10 cellular contexts compared by ENCODE assay signal in the genomic region with DNA sequence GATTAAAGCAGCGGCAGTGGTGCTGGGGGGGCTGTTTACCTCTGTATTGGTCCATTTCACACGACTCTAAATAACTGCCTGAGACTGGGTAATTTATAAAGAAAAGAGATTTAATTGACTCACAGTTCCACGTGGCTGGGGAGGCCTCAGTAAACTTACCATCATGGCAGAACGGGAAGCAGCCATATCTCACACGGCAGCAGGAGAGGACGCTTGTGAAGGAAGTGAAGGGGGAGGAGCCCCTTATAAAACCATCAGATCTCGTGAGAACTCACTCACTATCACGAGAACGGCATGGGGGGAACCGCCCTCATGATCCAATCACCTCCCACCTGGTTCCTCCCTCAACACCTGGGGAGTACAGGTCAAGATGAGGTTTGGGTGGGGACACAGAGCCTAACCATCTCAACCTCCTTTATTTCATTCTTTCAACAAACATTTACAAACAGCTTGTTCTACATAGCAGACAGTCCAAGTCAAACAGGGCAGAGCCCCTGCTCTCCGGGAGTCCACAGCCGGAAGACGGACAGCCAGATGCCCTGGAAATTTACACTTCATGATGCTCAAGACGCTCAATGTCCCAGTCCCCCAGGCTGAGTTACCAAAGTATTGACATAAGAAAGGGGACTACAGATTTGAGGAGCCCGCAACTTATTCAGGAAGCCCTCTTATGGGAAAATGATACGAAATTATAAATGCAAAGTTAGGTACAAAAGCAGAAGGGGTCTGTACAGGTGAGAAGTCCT. TPM values are rescaled to one million over a fixed set of nuclear protein-coding genes. Genes with fewer than 3 reads are reported as not detected.
DNase-seq lines count a peak whose midpoint lies in the region; ATAC-seq lines count a peak whose summit lies in the region.
"Had no signal": no experiment of that assay in that cellular context is flagged by ENCODE, and none has a peak within 500 bp of the region (broad histone marks: within the 10 kb centered on the region; RNA-seq: fewer than 3 reads in every experiment).

No MANE protein-coding gene starts in this region.

- H3K4me3 Mint-ChIP-seq in activated CD4-positive, alpha-beta T cell treated with anti-CD3 and anti-CD28 coated beads, Interleukin-2, amount 10 ng/mL, durations not matched to agents 24 days and 14 days = peak overlapping the region; percentile 38
- H3K4me3 Mint-ChIP-seq: stimulated activated naive B cell treated with anti-CD40 and anti-IgM and Interleukin-4, amounts not matched to agents 10 μg/mL and 1 μg/mL and 100 μg/mL, for 72 hours had no signal

- H3K4me1 Mint-ChIP-seq in activated CD4-positive, alpha-beta T cell treated with anti-CD3 and anti-CD28 coated beads, Interleukin-2, amount 10 ng/mL, durations not matched to agents 24 days and 14 days = peaks cover 5% of the 10 kb centered on the region

- peaks cover 9% of the 10 kb centered on the region for H3K27me3 Mint-ChIP-seq in activated CD4-positive, alpha-beta T cell treated with anti-CD3 and anti-CD28 coated beads, Interleukin-2, amount 10 ng/mL, durations not matched to agents 24 days and 14 days

- DNase-seq in activated CD4-positive, alpha-beta T cell treated with anti-CD3 and anti-CD28 coated beads, Interleukin-2, amount 10 ng/mL, durations not matched to agents 24 days and 14 days = peak; percentile 66
- no peak for DNase-seq in activated CD4-positive, alpha-beta T cell treated with anti-CD3 and anti-CD28 coated beads for 1 hour
- DNase-seq in MV-4-11 (lab: John Stamatoyannopoulos, UW) = peak; percentile 31
- peak; percentile 59 for DNase-seq in SK-N-DZ (ENCODE audit: low spot score)
- DNase-seq in renal cortical epithelial cell (ENCODE audit: low read depth) = peak; percentile 15
- DNase-seq in posterior vena cava (ENCODE audit: low spot score) = no peak
- DNase-seq in DMS79 (lab: John Stamatoyannopoulos, UW) = no peak

- no peaks in the 10 kb centered on the region for H3K9me3 Mint-ChIP-seq in activated CD4-positive, alpha-beta T cell treated with anti-CD3 and anti-CD28 coated beads, Interleukin-2, amount 10 ng/mL, durations not matched to agents 24 days and 14 days

- H3K27ac Mint-ChIP-seq in activated CD4-positive, alpha-beta T cell treated with anti-CD3 and anti-CD28 coated beads, Interleukin-2, amount 10 ng/mL, durations not matched to agents 24 days and 14 days = no peak overlapping the region
- H3K27ac Mint-ChIP-seq: stimulated activated naive B cell treated with anti-CD40 and anti-IgM and Interleukin-4, amounts not matched to agents 10 μg/mL and 1 μg/mL and 100 μg/mL, for 72 hours had no signal

- no peak for ATAC-seq in HG03159 (IDR thresholded peaks at IDR 0.05; ENCODE audit: unreplicated experiment)
- ATAC-seq: sciatic nerve had no signal

- no peaks in the 10 kb centered on the region for H3K36me3 Mint-ChIP-seq in activated CD4-positive, alpha-beta T cell treated with anti-CD3 and anti-CD28 coated beads, Interleukin-2, amount 10 ng/mL, durations not matched to agents 24 days and 14 days (ENCODE audit: low read depth)
- H3K36me3 Mint-ChIP-seq: stimulated activated naive B cell treated with anti-CD40 and anti-IgM and Interleukin-4, amounts not matched to agents 10 μg/mL and 1 μg/mL and 100 μg/mL, for 72 hours had no signal

- intact Hi-C loops in activated CD4-positive, alpha-beta T cell treated with anti-CD3 and anti-CD28 coated beads, Interleukin-2, amount 10 ng/mL, durations not matched to agents 24 days and 14 days (cut with micrococcal nuclease) = no loop called here
- intact Hi-C loops in posterior vena cava (cut with DNase I) = no loop called here

RNA-seq across cellular contexts. Expression of a gene that starts 26.3 kb away (rescaled TPM):
- total RNA-seq in activated CD4-positive, alpha-beta T cell treated with anti-CD3 and anti-CD28 coated beads, Interleukin-2, amount 10 ng/mL, durations not matched to agents 24 days and 14 days = 46.9 and 47.7 TPM in 2 replicates
- polyA plus RNA-seq in SK-N-DZ (2014; cell fraction: cytosol; rRNA removed) = 16.0 and 17.4 TPM in 2 replicates
- polyA plus RNA-seq in SK-N-DZ (2014; cell fraction: nucleus; rRNA removed) = 15.0 and 17.7 TPM in 2 replicates
- 14.8 and 19.5 TPM in 2 replicates for total RNA-seq in renal cortical epithelial cell
- 10 to 100 TPM; 15.1 to 16.1 TPM for total RNA-seq in posterior vena cava

Comparison
In these comparisons a context has a peak if more than half of its experiments do, and no peak if none do; other contexts are left out.
1. DNase-seq: peak in activated CD4-positive, alpha-beta T cell treated with anti-CD3 and anti-CD28 coated beads, Interleukin-2, amount 10 ng/mL, durations not matched to agents 24 days and 14 days (single experiment), MV-4-11 (single experiment), SK-N-DZ (single experiment) and renal cortical epithelial cell (single experiment); none in activated CD4-positive, alpha-beta T cell treated with anti-CD3 and anti-CD28 coated beads for 1 hour (single experiment), posterior vena cava (single experiment) and DMS79 (single experiment).